ENCODE assay signal across 1 cellular context in genomic region chr6:10048370-10049297, GRCh38.
TF ChIP-seq lines count a peak whose summit lies in the region.

No MANE protein-coding gene starts in this region.

TF ChIP-seq in A549, 52 proteins besides CTCF, POLR2A, EP300 and RAD21 (continued from another document):
- TF ChIP-seq REST (IDR thresholded peaks at IDR 0.05) (no peak), CHD2 (IDR thresholded peaks at IDR 0.05; ENCODE audit: low read length, partially characterized antibody) (no peak), FOSL2 (IDR thresholded peaks at IDR 0.05) (peak; percentile 60; the same call in 1 of the 2 replicates), FOSL2 (CRISPR knock-in tag; IDR thresholded peaks at IDR 0.05) (peak; percentile 79), HEYL (CRISPR knock-in tag; IDR thresholded peaks at IDR 0.05) (no peak), JUNB (IDR thresholded peaks at IDR 0.05) (peak; percentile 77), EHF (CRISPR knock-in tag; IDR thresholded peaks at IDR 0.05) (no peak), NR3C1 (IDR thresholded peaks at IDR 0.05) (no peak), ATOH8 (CRISPR knock-in tag; IDR thresholded peaks at IDR 0.05; ENCODE audit: low read depth) (no peak), ZSCAN20 (CRISPR knock-in tag; IDR thresholded peaks at IDR 0.05) (no peak), JUN (IDR thresholded peaks at IDR 0.05) (peak in 1 of 2 experiments; percentile 59; a peak in 3 of 5 replicates), CHD4 (IDR thresholded peaks at IDR 0.05; ENCODE audit: borderline replicate concordance) (no peak), GATA3 (IDR thresholded peaks at IDR 0.05; ENCODE audit: borderline replicate concordance) (peak; percentile 90), HOXB13 (CRISPR knock-in tag; IDR thresholded peaks at IDR 0.05; ENCODE audit: low read depth) (no peak), BCL3 (IDR thresholded peaks at IDR 0.05) (0 out of 3 replicates have a peak, but pooled peaks have one; percentile 44), CEBPB (IDR thresholded peaks at IDR 0.05) (peak; percentile 80 to 89), HES2 (IDR thresholded peaks at IDR 0.05) (peak; percentile 80), FOSB (CRISPR knock-in tag; IDR thresholded peaks at IDR 0.05) (no peak), SMC3 (IDR thresholded peaks at IDR 0.05) (peak; percentile 24; the same call in 1 of the 3 replicates)
